Comparison of ENCODE assay signal across 1 cellular context in the genomic region with DNA sequence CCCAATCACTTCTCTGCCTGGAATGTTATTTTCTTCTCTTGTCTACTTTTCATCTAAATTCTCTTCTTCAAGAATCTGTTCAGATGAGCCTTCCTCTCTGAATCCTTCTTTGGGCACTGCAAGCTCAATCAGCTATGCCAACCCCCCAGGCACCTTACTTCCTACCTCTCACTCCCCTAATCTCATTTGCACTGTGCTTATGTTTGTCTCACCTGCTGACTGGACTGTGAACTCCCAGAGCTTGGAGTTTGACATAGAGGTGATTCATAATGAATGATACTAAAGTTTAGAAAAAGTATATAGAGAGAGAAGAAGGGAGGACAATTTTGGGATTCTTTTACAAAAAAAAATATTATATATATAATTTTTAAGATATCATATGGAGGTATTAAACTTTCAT.
TF ChIP-seq lines count a peak whose summit lies in the region.

No MANE protein-coding gene starts in this region.

TF ChIP-seq in H1, 55 proteins besides CTCF, POLR2A, EP300 and RAD21 (continued from another document):
- TF ChIP-seq SUZ12 (IDR thresholded peaks at IDR 0.05; ENCODE audit: low read length) (no peak), NANOG (IDR thresholded peaks at IDR 0.05; ENCODE audit: insufficient read depth, low read depth, low read length, poor library complexity, severe bottlenecking) (no peak), SRF (IDR thresholded peaks at IDR 0.05; ENCODE audit: low read depth, low read length) (no peak), ASH2L (IDR thresholded peaks at IDR 0.05; ENCODE audit: low read length) (no peak), EGR1 (IDR thresholded peaks at IDR 0.05; ENCODE audit: borderline replicate concordance, low read depth, low read length) (no peak), TAF7 (optimal IDR thresholded peaks at IDR 0.05; ENCODE audit: borderline replicate concordance, low read depth, low read length) (no peak), SIX5 (IDR thresholded peaks at IDR 0.05; ENCODE audit: low read depth, low read length) (no peak), POU5F1 (IDR thresholded peaks at IDR 0.05; ENCODE audit: low read depth, low read length) (no peak), NRF1 (IDR thresholded peaks at IDR 0.05; ENCODE audit: low read depth, low read length) (no peak), KDM4A (IDR thresholded peaks at IDR 0.05; ENCODE audit: low read depth, low read length, severe bottlenecking) (no peak), RFX5 (IDR thresholded peaks at IDR 0.05; ENCODE audit: borderline replicate concordance, low read depth, low read length) (no peak), TEAD4 (IDR thresholded peaks at IDR 0.05; ENCODE audit: low read depth, low read length) (no peak), FOSL1 (IDR thresholded peaks at IDR 0.05; ENCODE audit: insufficient read depth, low read depth, low read length) (no peak), SAP30 (IDR thresholded peaks at IDR 0.05; ENCODE audit: insufficient read depth, insufficient replicate concordance, low read length) (no peak)
- TF ChIP-seq, protein P1, sequence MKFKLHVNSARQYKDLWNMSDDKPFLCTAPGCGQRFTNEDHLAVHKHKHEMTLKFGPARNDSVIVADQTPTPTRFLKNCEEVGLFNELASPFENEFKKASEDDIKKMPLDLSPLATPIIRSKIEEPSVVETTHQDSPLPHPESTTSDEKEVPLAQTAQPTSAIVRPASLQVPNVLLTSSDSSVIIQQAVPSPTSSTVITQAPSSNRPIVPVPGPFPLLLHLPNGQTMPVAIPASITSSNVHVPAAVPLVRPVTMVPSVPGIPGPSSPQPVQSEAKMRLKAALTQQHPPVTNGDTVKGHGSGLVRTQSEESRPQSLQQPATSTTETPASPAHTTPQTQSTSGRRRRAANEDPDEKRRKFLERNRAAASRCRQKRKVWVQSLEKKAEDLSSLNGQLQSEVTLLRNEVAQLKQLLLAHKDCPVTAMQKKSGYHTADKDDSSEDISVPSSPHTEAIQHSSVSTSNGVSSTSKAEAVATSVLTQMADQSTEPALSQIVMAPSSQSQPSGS (IDR thresholded peaks at IDR 0.05; ENCODE audit: low read length), result no peak
